In the genomic region with DNA sequence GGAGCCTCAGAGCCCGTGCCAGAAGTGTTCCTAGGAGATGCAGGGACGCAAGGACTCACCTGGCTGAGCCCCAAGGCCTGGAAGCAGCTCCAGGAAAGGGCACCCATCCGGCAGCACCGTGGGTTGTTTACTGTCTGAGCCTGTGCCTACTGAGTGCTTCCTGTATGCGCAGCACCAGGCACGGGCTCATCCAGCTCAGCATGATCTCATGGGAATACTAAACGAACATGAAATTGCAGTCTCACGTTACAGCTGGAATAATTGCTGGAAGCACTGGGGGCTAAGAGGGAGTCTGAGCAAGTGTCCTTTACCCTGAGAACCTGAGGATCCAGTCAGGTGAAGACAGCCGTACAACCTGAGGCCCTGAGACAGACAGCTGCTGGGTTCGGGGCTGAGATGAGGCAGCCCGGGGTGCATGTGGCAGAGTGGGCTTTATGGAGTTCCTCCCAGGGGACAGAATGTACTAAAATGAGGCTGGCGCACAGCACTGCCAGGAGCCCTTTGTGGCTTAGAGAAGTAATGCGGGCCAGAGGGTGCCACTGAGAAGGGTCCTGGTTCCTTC, we compare ENCODE assay signal across 9 cellular contexts. TPM values are rescaled to one million over a fixed set of nuclear protein-coding genes. Genes with fewer than 3 reads are reported as not detected.
A peak's percentile ranks its signal among the peaks of the same experiment; 100 is the strongest.
DNase-seq lines count a peak whose midpoint lies in the region; ATAC-seq and TF ChIP-seq lines count a peak whose summit lies in the region.
"Had no signal": no experiment of that assay in that cellular context is flagged by ENCODE, and none has a peak within 500 bp of the region (broad histone marks: within the 10 kb centered on the region; RNA-seq: fewer than 3 reads in every experiment).

No MANE protein-coding gene starts in this region.

- no peaks in the 10 kb centered on the region for H3K9me3 ChIP-seq in CD8-positive, alpha-beta T cell (ENCODE audit: low read length)
- no peaks in the 10 kb centered on the region for H3K9me3 ChIP-seq in transverse colon

- H3K27ac ChIP-seq in CD8-positive, alpha-beta T cell (ENCODE audit: low read depth, low read length), result no peak overlapping the region
- peak overlapping the region in 1 of 4 donors; percentile 12 for H3K27ac ChIP-seq in transverse colon

- no peak for TF ChIP-seq EP300 in transverse colon (IDR thresholded peaks at IDR 0.05; ENCODE audit: low read depth)

- in situ Hi-C loops in transverse colon (cut with MboI; ENCODE audit: low pct_ligation_motif_present in 1 of 4, low pct_unique_long_range_greater_than_20kb in 1 of 4, low sequenced_read_pairs in 3 of 4), result loop anchor here in 2 of 4 donors (10.0 kb wide), 1 partner anchor 111 kb away; no protein-coding TSS in a partner anchor

- H3K27ac Mint-ChIP-seq in CD8-positive, alpha-beta T cell, result peak overlapping the region; percentile 74
- H3K27ac Mint-ChIP-seq: T-helper 1 cell treated with Interleukin-12 subunit alpha and Interleukin-12 subunit beta and Interleukin-4 antibody, amounts not matched to agents 30 μg/mL and 1 μg/mL, for 36 hours had no signal

- no peaks in the 10 kb centered on the region for H3K27me3 Mint-ChIP-seq in CD8-positive, alpha-beta T cell (ENCODE audit: low read depth)

- peaks cover 3% of the 10 kb centered on the region for H3K4me1 Mint-ChIP-seq in CD8-positive, alpha-beta T cell (ENCODE audit: low read depth)

- intact Hi-C loops in CD8-positive, alpha-beta T cell (cut with DNase I, micrococcal nuclease), result loop anchor here in 1 of 2 experiments (10.0 kb wide), 1 partner anchor 401 kb away; a partner anchor contains a TSS
- intact Hi-C loops in transverse colon (cut with DNase I; ENCODE audit: low total_unique reads), result loop anchor here (10.0 kb wide), 1 partner anchor 111 kb away; no protein-coding TSS in a partner anchor

- 59% methylated on average over 13 of the region's 13 CpGs; no CpG with 5 or more reads in 1 of the 2 donors for WGBS in transverse colon (ENCODE audit: low coverage in 1 of 2), 2 donors

- no peak for TF ChIP-seq CTCF in CD8-positive, alpha-beta T cell (IDR thresholded peaks at IDR 0.05)
- TF ChIP-seq CTCF in transverse colon (IDR thresholded peaks at IDR 0.05), result no peak

- H3K4me3 Mint-ChIP-seq in CD8-positive, alpha-beta T cell, result no peak overlapping the region
- H3K4me3 Mint-ChIP-seq: T-helper 1 cell treated with Interleukin-12 subunit alpha and Interleukin-12 subunit beta and Interleukin-4 antibody, amounts not matched to agents 30 μg/mL and 1 μg/mL, for 36 hours had no signal

- no peaks in the 10 kb centered on the region for H3K27me3 ChIP-seq in CD8-positive, alpha-beta T cell (ENCODE audit: insufficient read depth, low read length)
- no peaks in the 10 kb centered on the region for H3K27me3 ChIP-seq in transverse colon

- no peaks in the 10 kb centered on the region for H3K4me1 ChIP-seq in CD8-positive, alpha-beta T cell (ENCODE audit: insufficient read depth, low read length)
- H3K4me1 ChIP-seq in transverse colon, result no peaks in the 10 kb centered on the region

- no peak overlapping the region for H3K4me3 ChIP-seq in CD8-positive, alpha-beta T cell (ENCODE audit: low read depth, low read length)
- H3K4me3 ChIP-seq in transverse colon, result no peak overlapping the region

- peaks cover 58% of the 10 kb centered on the region for H3K36me3 Mint-ChIP-seq in CD8-positive, alpha-beta T cell

- POLR2A ChIA-PET in CD8-positive, alpha-beta T cell (lab: Charles Lee), result interaction anchor here (0.8 kb wide), 1 partner anchor 80 kb away, joined by 4 read pairs; a partner anchor contains a TSS

- H3K9me3 Mint-ChIP-seq in CD8-positive, alpha-beta T cell, result no peaks in the 10 kb centered on the region
- H3K9me3 Mint-ChIP-seq: T-helper 1 cell treated with Interleukin-12 subunit alpha and Interleukin-12 subunit beta and Interleukin-4 antibody, amounts not matched to agents 30 μg/mL and 1 μg/mL, for 36 hours had no signal

- TF ChIP-seq POLR2A in transverse colon (IDR thresholded peaks at IDR 0.05), result no peak

- peaks cover 28% of the 10 kb centered on the region for H3K36me3 ChIP-seq in CD8-positive, alpha-beta T cell (ENCODE audit: insufficient read depth, low read length)
- peaks cover 0 to 8% (median 4%) of the 10 kb centered on the region in 4 donors for H3K36me3 ChIP-seq in transverse colon

- no peak for ATAC-seq in CD8-positive, alpha-beta T cell
- ATAC-seq in GM21717 (IDR thresholded peaks at IDR 0.05; ENCODE audit: unreplicated experiment), result no peak

- CTCF ChIA-PET in CD8-positive, alpha-beta T cell (lab: Charles Lee), result interaction anchor here (1.4 to 4.0 kb wide), 4 partner anchors 8 to 110 kb away, joined by 3 to 49 read pairs (median 6); a partner anchor contains a TSS

- DNase-seq in CD8-positive, alpha-beta T cell, result peak in 1 of 7 experiments; percentile 2
- peak; percentile 70 for DNase-seq in NCI-H1105 treated with DMSO at 0.1 percent for 48 hours (lab: John Stamatoyannopoulos, UW)
- DNase-seq in amniotic epithelial cell (ENCODE audit: low read depth), result peak; percentile 40
- peak; percentile 82 to 87 for DNase-seq in lung microvascular endothelial cell (ENCODE audit: low read depth in 2 of 2)
- no peak for DNase-seq in transverse colon
- DNase-seq in NK-92 (lab: John Stamatoyannopoulos, UW; ENCODE audit: unreplicated experiment), result no peak
- no peak for DNase-seq in NCI-H446 (lab: John Stamatoyannopoulos, UW)

RNA-seq across cellular contexts. Expression of a gene that starts 5.4 kb away (rescaled TPM):
- 10 to 100 TPM; 16.6 to 18.6 TPM for total RNA-seq in CD8-positive, alpha-beta T cell
- total RNA-seq in lung microvascular endothelial cell (0.20 and 0.22 TPM in 2 replicates), transverse colon (1 to 10 TPM in 3 of 4 donors, not detected in 1; 1.6 to 2.1 (median 1.6) TPM)

RNA-seq across cellular contexts. Expression of a gene that starts 10.4 kb away (rescaled TPM):
- 10 to 100 TPM; 82.0 to 83.9 TPM for total RNA-seq in CD8-positive, alpha-beta T cell
- total RNA-seq in lung microvascular endothelial cell (58.4 and 59.1 TPM in 2 replicates), transverse colon (100 to 1,000 TPM in 1 of 4 donors, 10 to 100 TPM in 3; 65.6 to 100 (median 68.6) TPM)

RNA-seq across cellular contexts. Expression of a gene that starts 17.7 kb away (rescaled TPM):
- 1 to 10 TPM; 3.3 to 5.8 TPM for total RNA-seq in CD8-positive, alpha-beta T cell
- total RNA-seq in lung microvascular endothelial cell (0.87 and 5.4 TPM in 2 replicates), transverse colon (10 to 100 TPM in 1 of 4 donors, 1 to 10 TPM in 3; 2.2 to 30.7 (median 4.2) TPM)

RNA-seq across cellular contexts. Expression of a gene that starts 33.2 kb away (rescaled TPM):
- 10 to 100 TPM; 13.3 to 13.4 TPM for total RNA-seq in CD8-positive, alpha-beta T cell
- total RNA-seq in lung microvascular endothelial cell (8.3 and 12.9 TPM in 2 replicates), transverse colon (100 to 1,000 TPM in 1 of 4 donors, 10 to 100 TPM in 3; 24.1 to 132 (median 56.2) TPM)

RNA-seq across cellular contexts. Expression of a gene that starts 41.6 kb away (rescaled TPM):
- 1 to 10 TPM in 1 of 2 experiments, under 1 TPM in 1; 0.90 to 1.4 TPM for total RNA-seq in CD8-positive, alpha-beta T cell
- total RNA-seq in lung microvascular endothelial cell, result not detected in 2 replicates
- 1 to 10 TPM in 1 of 4 donors, not detected in 3; 2.5 TPM for total RNA-seq in transverse colon

Comparison
In these comparisons a context has a peak if more than half of its experiments do, and no peak if none do; other contexts are left out.
1. DNase-seq: peak in NCI-H1105 treated with DMSO at 0.1 percent for 48 hours (single experiment), amniotic epithelial cell (single experiment) and lung microvascular endothelial cell (2 of 2); none in transverse colon (single experiment), NK-92 (single experiment) and NCI-H446 (0 of 2).
2. RNA of a gene that starts 5.4 kb away (total RNA-seq): 16.6 to 18.6 TPM in CD8-positive, alpha-beta T cell; 1.6 to 2.1 TPM in transverse colon and 0.20 to 0.22 TPM in lung microvascular endothelial cell; every median in the first group is over 4 times any median in the second.